1 cellular context compared by ENCODE assay signal in the genomic region with DNA sequence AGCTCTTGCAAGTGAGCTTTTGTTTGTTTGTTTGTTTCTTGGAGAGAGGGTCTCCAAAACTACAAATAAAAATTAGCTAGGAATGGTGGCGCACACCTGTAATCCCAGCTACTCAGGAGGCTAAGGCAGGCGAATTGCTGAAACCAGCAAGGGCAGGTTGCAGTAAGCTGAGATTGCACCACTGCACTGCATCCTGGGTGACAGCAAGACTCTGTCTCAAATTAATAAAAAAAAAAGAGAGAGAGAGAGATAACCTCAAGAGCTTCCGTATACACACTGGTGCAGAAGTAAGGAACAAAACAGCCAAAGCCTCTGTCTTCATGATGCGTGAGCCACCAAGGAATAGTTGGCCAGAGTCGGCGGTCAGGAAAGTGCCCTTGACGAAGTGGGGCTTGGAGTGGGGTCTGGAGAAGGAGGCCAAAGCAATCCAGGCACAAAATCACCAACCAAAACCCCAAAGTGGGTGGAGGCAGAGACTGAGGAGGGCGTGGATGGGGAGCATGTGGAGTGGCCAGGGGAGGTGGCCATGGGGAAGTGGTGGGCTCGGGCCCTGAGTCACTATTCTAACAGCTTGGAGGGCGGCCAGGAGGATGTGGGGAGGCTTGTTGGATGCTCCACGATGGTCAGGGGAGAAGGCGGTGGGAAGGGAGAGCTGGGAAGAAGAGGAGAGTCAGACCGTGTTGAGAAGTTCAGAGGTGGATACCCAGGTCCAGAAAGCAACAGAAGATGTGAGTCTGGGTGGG.
TF ChIP-seq lines count a peak whose summit lies in the region.

No MANE protein-coding gene starts in this region.

TF ChIP-seq in K562, 482 proteins besides CTCF, POLR2A, EP300 and RAD21:
- TF ChIP-seq POLR2G (IDR thresholded peaks at IDR 0.05; ENCODE audit: low read depth, low read length) = peak; percentile 40; the same call in 1 of the 2 replicates
- no peak for TF ChIP-seq CHCHD3 (CRISPR knock-in tag; IDR thresholded peaks at IDR 0.05)
- 0 out of 2 replicates have a peak, but pooled peaks have one; percentile 7 for TF ChIP-seq NFIC (IDR thresholded peaks at IDR 0.05)
